1 cellular context compared by ENCODE assay signal in the genomic region with DNA sequence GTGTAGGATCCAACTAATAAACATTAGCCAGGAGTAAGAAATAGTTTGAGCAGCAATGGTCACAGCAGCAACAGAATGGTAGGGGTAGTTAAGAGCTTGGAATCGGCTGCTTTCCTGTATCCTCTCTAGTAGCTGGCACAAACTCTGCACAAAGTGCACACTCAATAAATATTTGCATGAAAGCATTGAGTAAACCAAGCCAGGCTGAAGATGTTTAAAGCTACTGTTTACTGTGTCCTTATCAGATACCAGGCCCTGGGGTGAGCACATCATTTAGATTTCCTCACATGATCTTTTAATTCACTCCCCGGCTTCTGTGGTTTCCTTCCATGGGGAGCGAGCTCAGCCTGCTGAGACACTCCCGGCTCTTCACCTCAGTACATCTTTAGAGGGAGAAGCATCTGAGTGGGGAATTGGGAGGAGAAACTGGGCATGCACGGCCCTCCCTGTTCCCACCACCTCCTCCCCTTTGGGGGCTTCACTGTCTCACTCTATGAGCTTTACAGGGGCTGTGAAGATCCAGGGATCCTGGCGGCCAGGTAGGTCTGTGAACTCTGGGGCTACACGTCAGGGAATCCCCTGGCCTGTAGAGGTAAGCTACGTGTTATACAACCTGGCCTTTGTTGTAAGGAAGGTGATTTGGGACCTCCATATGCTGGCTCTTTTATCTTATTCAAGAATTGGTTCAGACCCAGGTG.
TF ChIP-seq lines count a peak whose summit lies in the region.

No MANE protein-coding gene starts in this region.

TF ChIP-seq in HepG2, 621 proteins besides CTCF, POLR2A, EP300 and RAD21 (continued from another document):
- TF ChIP-seq, protein P1, sequence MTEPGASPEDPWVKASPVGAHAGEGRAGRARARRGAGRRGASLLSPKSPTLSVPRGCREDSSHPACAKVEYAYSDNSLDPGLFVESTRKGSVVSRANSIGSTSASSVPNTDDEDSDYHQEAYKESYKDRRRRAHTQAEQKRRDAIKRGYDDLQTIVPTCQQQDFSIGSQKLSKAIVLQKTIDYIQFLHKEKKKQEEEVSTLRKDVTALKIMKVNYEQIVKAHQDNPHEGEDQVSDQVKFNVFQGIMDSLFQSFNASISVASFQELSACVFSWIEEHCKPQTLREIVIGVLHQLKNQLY (CRISPR knock-in tag; IDR thresholded peaks at IDR 0.05): 0 out of 2 replicates have a peak, but pooled peaks have one; percentile 22
- TF ChIP-seq TBX2 (CRISPR knock-in tag; IDR thresholded peaks at IDR 0.05; ENCODE audit: borderline replicate concordance) (peak; percentile 67; the same call in 1 of the 2 replicates), MTA1 (CRISPR knock-in tag; IDR thresholded peaks at IDR 0.05; ENCODE audit: borderline replicate concordance) (no peak), SNAI1 (CRISPR knock-in tag; IDR thresholded peaks at IDR 0.05; ENCODE audit: borderline replicate concordance) (no peak), MAFK (conservative IDR thresholded peaks at IDR 0.05 in 1 of 2, IDR thresholded peaks at IDR 0.05 in 1 of 2; ENCODE audit: low read length in 2 of 2) (0 out of 4 replicates have a peak, but pooled peaks of 1 of the 2 experiments have one; percentile 1), ZNF891 (CRISPR knock-in tag; IDR thresholded peaks at IDR 0.05) (no peak), ETV5 (CRISPR knock-in tag; IDR thresholded peaks at IDR 0.05; ENCODE audit: borderline replicate concordance) (no peak; the same call in 1 of the 2 replicates), ZNF563 (CRISPR knock-in tag; IDR thresholded peaks at IDR 0.05) (no peak), SP140L (CRISPR knock-in tag; IDR thresholded peaks at IDR 0.05; ENCODE audit: borderline replicate concordance) (no peak), BCL6 (CRISPR knock-in tag; IDR thresholded peaks at IDR 0.05) (peak; percentile 59; the same call in 1 of the 2 replicates), ZNF672 (CRISPR knock-in tag; IDR thresholded peaks at IDR 0.05) (no peak), ZNF318 (CRISPR knock-in tag; IDR thresholded peaks at IDR 0.05) (no peak)
- TF ChIP-seq, protein P2, sequence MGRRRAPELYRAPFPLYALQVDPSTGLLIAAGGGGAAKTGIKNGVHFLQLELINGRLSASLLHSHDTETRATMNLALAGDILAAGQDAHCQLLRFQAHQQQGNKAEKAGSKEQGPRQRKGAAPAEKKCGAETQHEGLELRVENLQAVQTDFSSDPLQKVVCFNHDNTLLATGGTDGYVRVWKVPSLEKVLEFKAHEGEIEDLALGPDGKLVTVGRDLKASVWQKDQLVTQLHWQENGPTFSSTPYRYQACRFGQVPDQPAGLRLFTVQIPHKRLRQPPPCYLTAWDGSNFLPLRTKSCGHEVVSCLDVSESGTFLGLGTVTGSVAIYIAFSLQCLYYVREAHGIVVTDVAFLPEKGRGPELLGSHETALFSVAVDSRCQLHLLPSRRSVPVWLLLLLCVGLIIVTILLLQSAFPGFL (CRISPR knock-in tag; IDR thresholded peaks at IDR 0.05): no peak
- TF ChIP-seq, protein P3, sequence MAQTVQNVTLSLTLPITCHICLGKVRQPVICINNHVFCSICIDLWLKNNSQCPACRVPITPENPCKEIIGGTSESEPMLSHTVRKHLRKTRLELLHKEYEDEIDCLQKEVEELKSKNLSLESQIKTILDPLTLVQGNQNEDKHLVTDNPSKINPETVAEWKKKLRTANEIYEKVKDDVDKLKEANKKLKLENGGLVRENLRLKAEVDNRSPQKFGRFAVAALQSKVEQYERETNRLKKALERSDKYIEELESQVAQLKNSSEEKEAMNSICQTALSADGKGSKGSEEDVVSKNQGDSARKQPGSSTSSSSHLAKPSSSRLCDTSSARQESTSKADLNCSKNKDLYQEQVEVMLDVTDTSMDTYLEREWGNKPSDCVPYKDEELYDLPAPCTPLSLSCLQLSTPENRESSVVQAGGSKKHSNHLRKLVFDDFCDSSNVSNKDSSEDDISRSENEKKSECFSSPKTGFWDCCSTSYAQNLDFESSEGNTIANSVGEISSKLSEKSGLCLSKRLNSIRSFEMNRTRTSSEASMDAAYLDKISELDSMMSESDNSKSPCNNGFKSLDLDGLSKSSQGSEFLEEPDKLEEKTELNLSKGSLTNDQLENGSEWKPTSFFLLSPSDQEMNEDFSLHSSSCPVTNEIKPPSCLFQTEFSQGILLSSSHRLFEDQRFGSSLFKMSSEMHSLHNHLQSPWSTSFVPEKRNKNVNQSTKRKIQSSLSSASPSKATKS (CRISPR knock-in tag; IDR thresholded peaks at IDR 0.05): no peak
- TF ChIP-seq, protein P4, sequence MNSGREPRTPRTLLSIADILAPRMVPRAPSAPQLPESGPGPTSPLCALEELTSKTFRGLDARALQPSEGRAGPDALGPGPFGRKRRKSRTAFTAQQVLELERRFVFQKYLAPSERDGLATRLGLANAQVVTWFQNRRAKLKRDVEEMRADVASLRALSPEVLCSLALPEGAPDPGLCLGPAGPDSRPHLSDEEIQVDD (CRISPR knock-in tag; IDR thresholded peaks at IDR 0.05; ENCODE audit: borderline replicate concordance): no peak
TF ChIP-seq in HepG2: peak in this region for 49.
